ENCODE assay signal across 8 cellular contexts in genomic region chr11:48172818-48173609, GRCh38. TPM values are rescaled to one million over a fixed set of nuclear protein-coding genes. Genes with fewer than 3 reads are reported as not detected.
A peak's percentile ranks its signal among the peaks of the same experiment; 100 is the strongest.
DNase-seq lines count a peak whose midpoint lies in the region; ATAC-seq and TF ChIP-seq lines count a peak whose summit lies in the region.

No MANE protein-coding gene starts in this region.

- intact Hi-C loops in cardiac septum (cut with DNase I), result no loop called here

- H3K36me3 Mint-ChIP-seq in activated naive CD8-positive, alpha-beta T cell treated with anti-CD3 and anti-CD28 coated beads for 36 hours, result peaks cover 4% of the 10 kb centered on the region

- H3K36me3 ChIP-seq in KMS-11 (ENCODE audit: insufficient read depth), result no peaks in the 10 kb centered on the region
- H3K36me3 ChIP-seq in SJSA1, result peaks cover 8% of the 10 kb centered on the region

- H3K27me3 ChIP-seq in KMS-11 (ENCODE audit: insufficient read depth, low read depth), result no peaks in the 10 kb centered on the region
- no peaks in the 10 kb centered on the region for H3K27me3 ChIP-seq in SJSA1 (replicated peaks)

- H4K20me1 ChIP-seq in KMS-11 (ENCODE audit: insufficient read depth), result no peaks in the 10 kb centered on the region

- no peak overlapping the region for H3K9ac ChIP-seq in KMS-11

- ATAC-seq in GM21381 (IDR thresholded peaks at IDR 0.05; ENCODE audit: unreplicated experiment) (peak; percentile 62), GM19467 (IDR thresholded peaks at IDR 0.05; ENCODE audit: unreplicated experiment) (no peak)

- no peaks in the 10 kb centered on the region for H3K4me1 ChIP-seq in KMS-11 (ENCODE audit: low read depth, poor library complexity, severe bottlenecking)
- peaks cover 12% of the 10 kb centered on the region for H3K4me1 ChIP-seq in SJSA1 (replicated peaks)

- H3K27me3 Mint-ChIP-seq in activated naive CD8-positive, alpha-beta T cell treated with anti-CD3 and anti-CD28 coated beads for 36 hours, result no peaks in the 10 kb centered on the region

- H3K79me2 ChIP-seq in KMS-11 (ENCODE audit: insufficient read depth, low read depth), result no peaks in the 10 kb centered on the region

- H2AFZ ChIP-seq in KMS-11 (ENCODE audit: low read depth), result no peak overlapping the region

- DNase-seq in D341Med (ENCODE audit: low spot score), result peak; percentile 86
- DNase-seq in SJSA1 (ENCODE audit: low read depth in 1 of 2, low spot score in 2 of 2), result peak; percentile 37 to 62
- peak; percentile 38 for DNase-seq in activated naive CD8-positive, alpha-beta T cell treated with anti-CD3 and anti-CD28 coated beads for 36 hours
- peak; percentile 85 for DNase-seq in cardiac septum (ENCODE audit: low spot score)
- peak; percentile 46 for DNase-seq in renal cortical epithelial cell (ENCODE audit: low read depth)

- no peaks in the 10 kb centered on the region for H3K4me1 Mint-ChIP-seq in activated naive CD8-positive, alpha-beta T cell treated with anti-CD3 and anti-CD28 coated beads for 36 hours

- no peaks in the 10 kb centered on the region for H3K9me3 ChIP-seq in SJSA1 (replicated peaks)

- H3K4me3 Mint-ChIP-seq in activated naive CD8-positive, alpha-beta T cell treated with anti-CD3 and anti-CD28 coated beads for 36 hours, result no peak overlapping the region

- H3K27ac ChIP-seq in KMS-11 (no peak overlapping the region), SJSA1 (no peak overlapping the region)

- peak; percentile 91 for TF ChIP-seq CTCF in KMS-11 (conservative IDR thresholded peaks at IDR 0.05; ENCODE audit: low read depth, low read length)

- H3K4me3 ChIP-seq in KMS-11 (IDR thresholded peaks at IDR 0.05; ENCODE audit: insufficient read depth, low read depth, low read length) (no peak overlapping the region), SJSA1 (no peak overlapping the region)

- H3K27ac Mint-ChIP-seq in activated naive CD8-positive, alpha-beta T cell treated with anti-CD3 and anti-CD28 coated beads for 36 hours, result no peak overlapping the region

- H3K4me2 ChIP-seq in KMS-11, result no peak overlapping the region

- no peaks in the 10 kb centered on the region for H3K9me3 Mint-ChIP-seq in activated naive CD8-positive, alpha-beta T cell treated with anti-CD3 and anti-CD28 coated beads for 36 hours

RNA-seq across cellular contexts. Expression of gene OR4B1, which starts 43.6 kb away (rescaled TPM):
- not detected in 2 replicates for total RNA-seq in SJSA1 (2014; rRNA removed; shearing (Covaris generic))
- not detected for total RNA-seq in activated naive CD8-positive, alpha-beta T cell treated with anti-CD3 and anti-CD28 coated beads for 36 hours
- not detected for total RNA-seq in cardiac septum
- total RNA-seq in renal cortical epithelial cell, result not detected in 2 replicates
